8 cellular contexts compared by ENCODE assay signal in the genomic region with DNA sequence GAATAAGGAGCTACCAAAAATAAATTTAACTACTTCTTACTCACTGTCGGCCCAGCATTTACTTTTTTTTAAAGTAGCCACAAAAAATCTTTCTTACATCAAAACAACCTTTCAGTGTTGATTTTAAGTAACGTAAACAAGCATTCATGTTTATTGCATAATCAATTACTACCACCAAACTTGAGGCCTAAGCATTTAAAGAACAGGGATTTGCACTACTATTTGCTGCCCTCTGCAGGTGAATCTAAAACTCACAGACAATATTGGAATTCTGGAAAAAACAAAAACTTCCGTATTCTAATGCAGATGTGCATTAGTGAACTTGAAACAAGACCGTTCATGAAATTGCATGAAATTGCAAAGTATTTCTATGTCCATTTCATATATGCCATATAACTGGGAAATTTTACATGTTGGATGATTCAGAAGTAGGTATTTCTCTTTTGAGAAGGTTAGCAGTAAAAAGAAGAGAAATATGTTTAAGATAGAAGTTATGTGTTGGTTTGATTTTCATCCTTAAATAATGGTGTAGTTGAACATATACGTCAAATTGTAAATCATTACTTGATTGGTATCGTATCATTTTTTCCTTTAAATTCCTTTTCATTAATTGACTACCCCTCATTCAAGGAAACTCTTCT. TPM values are rescaled to one million over a fixed set of nuclear protein-coding genes. Genes with fewer than 3 reads are reported as not detected.
DNase-seq lines count a peak whose midpoint lies in the region; ATAC-seq and TF ChIP-seq lines count a peak whose summit lies in the region.

No MANE protein-coding gene starts in this region.

- BruUV-seq in PC-3 (replicated peaks; lab: Mats Ljungman, UMichigan): no TSS peak

- H3K36me3 ChIP-seq in PC-3 (ENCODE audit: low read depth, low read length): no peaks in the 10 kb centered on the region
- H3K36me3 ChIP-seq in neural progenitor cell: no peaks in the 10 kb centered on the region

- H3F3A ChIP-seq in PC-3 (ENCODE audit: low read length, unreplicated experiment): no peaks in the 10 kb centered on the region
- no peaks in the 10 kb centered on the region for H3F3A ChIP-seq in neural progenitor cell (ENCODE audit: low read depth)

- DNase-seq in NCI-H345 treated with DMSO at 0.1 percent for 48 hours (lab: John Stamatoyannopoulos, UW; ENCODE audit: unreplicated experiment) (peak; percentile 10), NCI-H345 (lab: John Stamatoyannopoulos, UW) (no peak), HEK293T (ENCODE audit: extremely low spot score) (peak; percentile 34), PC-3 (peak; percentile 77), epithelial cell of esophagus (ENCODE audit: low read depth) (peak; percentile 66), neural progenitor cell (ENCODE audit: low spot score) (peak; percentile 52)

- intact Hi-C loops in PC-3 (cut with micrococcal nuclease): loop anchor here (1.0 to 10.0 kb wide), 6 partner anchors 102 to 835 kb away; no protein-coding TSS in a partner anchor

- no peak overlapping the region for H2AFZ ChIP-seq in PC-3 (ENCODE audit: low read length)
- no peak overlapping the region for H2AFZ ChIP-seq in neural progenitor cell (replicated peaks)

- H3K79me2 ChIP-seq in PC-3 (ENCODE audit: low read length) (no peaks in the 10 kb centered on the region), neural progenitor cell (ENCODE audit: low read depth) (no peaks in the 10 kb centered on the region)

- TF ChIP-seq CTCF in PC-3 (conservative IDR thresholded peaks at IDR 0.05; ENCODE audit: low read depth, low read length) (peak; percentile 94), epithelial cell of esophagus (IDR thresholded peaks at IDR 0.05; ENCODE audit: insufficient read depth, low read depth, low read length, missing control alignments) (peak; percentile 68), neural progenitor cell (IDR thresholded peaks at IDR 0.05) (peak; percentile 84)

- ATAC-seq in PC-3 (peak; percentile 45; the same call in 1 of the 2 replicates), GM19035 (IDR thresholded peaks at IDR 0.05; ENCODE audit: unreplicated experiment) (no peak), GM21786 (IDR thresholded peaks at IDR 0.05; ENCODE audit: unreplicated experiment) (no peak)

- POLR2A ChIA-PET in HEK293T (lab: Yijun Ruan, JAX) (no interaction called here), PC-3 (lab: Charles Lee; ENCODE audit: unreplicated experiment) (no interaction called here)

- no peak overlapping the region for H3K4me3 ChIP-seq in PC-3 (ENCODE audit: low read length)
- H3K4me3 ChIP-seq in epithelial cell of esophagus (ENCODE audit: low read length): no peak overlapping the region
- H3K4me3 ChIP-seq in neural progenitor cell: no peak overlapping the region

- no peaks in the 10 kb centered on the region for H3K4me1 ChIP-seq in PC-3 (ENCODE audit: insufficient read depth, low read length)
- H3K4me1 ChIP-seq in neural progenitor cell: no peaks in the 10 kb centered on the region

- CTCF ChIA-PET in HEK293T (lab: Yijun Ruan, JAX) (no interaction called here), PC-3 (lab: Charles Lee) (interaction anchor here (0.6 to 0.7 kb wide), 2 partner anchors 55 to 357 kb away, joined by 3 read pairs; no protein-coding TSS in a partner anchor)

- H3K27ac ChIP-seq in PC-3 (ENCODE audit: low read length) (no peak overlapping the region), neural progenitor cell (no peak overlapping the region)

- H3K9me3 ChIP-seq in PC-3 (ENCODE audit: low read length) (no peaks in the 10 kb centered on the region), neural progenitor cell (ENCODE audit: low read depth) (no peaks in the 10 kb centered on the region)

- no peaks in the 10 kb centered on the region for H3K27me3 Mint-ChIP-seq in neural progenitor cell (ENCODE audit: insufficient read depth, low read depth)

- 0 out of 2 replicates have a peak overlapping the region, but pooled peaks have one; percentile 26 for H3K4me2 ChIP-seq in PC-3 (ENCODE audit: low read length)
- H3K4me2 ChIP-seq in neural progenitor cell: no peak overlapping the region

- no peak overlapping the region for H3K4me3 Mint-ChIP-seq in neural progenitor cell

- H3K27me3 ChIP-seq in PC-3 (ENCODE audit: low read length) (no peaks in the 10 kb centered on the region), neural progenitor cell (no peaks in the 10 kb centered on the region)

- H3K9me2 ChIP-seq in PC-3 (replicated peaks; ENCODE audit: low read length): no peaks in the 10 kb centered on the region

- H4K20me1 ChIP-seq in PC-3 (ENCODE audit: low read length) (no peaks in the 10 kb centered on the region), neural progenitor cell (ENCODE audit: low read depth) (no peaks in the 10 kb centered on the region)

- H3K9me3 Mint-ChIP-seq in neural progenitor cell: no peaks in the 10 kb centered on the region

- H3K9ac ChIP-seq in PC-3 (ENCODE audit: low read length) (no peak overlapping the region), neural progenitor cell (no peak overlapping the region)

- H3K36me3 Mint-ChIP-seq in neural progenitor cell: no peaks in the 10 kb centered on the region

- no peak overlapping the region for H3K27ac Mint-ChIP-seq in neural progenitor cell

- no peaks in the 10 kb centered on the region for H3K4me1 Mint-ChIP-seq in neural progenitor cell

TF ChIP-seq in HEK293T, 16 proteins besides CTCF, POLR2A, EP300 and RAD21:
- TF ChIP-seq TARDBP (IDR thresholded peaks at IDR 0.05): no peak
- no peak for TF ChIP-seq L3MBTL2 (conservative IDR thresholded peaks at IDR 0.05)
- TF ChIP-seq FOXM1 (IDR thresholded peaks at IDR 0.05; ENCODE audit: borderline replicate concordance): no peak
- TF ChIP-seq SP1 (IDR thresholded peaks at IDR 0.05): no peak
- no peak for TF ChIP-seq FOXA1 (IDR thresholded peaks at IDR 0.05)
- TF ChIP-seq NFRKB (IDR thresholded peaks at IDR 0.05): no peak
- TF ChIP-seq ZNF384 (IDR thresholded peaks at IDR 0.05): no peak
- no peak for TF ChIP-seq ARNT (IDR thresholded peaks at IDR 0.05)
- TF ChIP-seq SUZ12 (IDR thresholded peaks at IDR 0.05): no peak
- TF ChIP-seq ELF4 (IDR thresholded peaks at IDR 0.05): no peak

RNA-seq across cellular contexts. Expression of a gene that starts 55.6 kb away (rescaled TPM):
- 27.0 and 37.1 TPM in 2 replicates for total RNA-seq in PC-3 (2014; rRNA removed)
- total RNA-seq in neural progenitor cell (ENCODE audit: low replicate concordance): 102 and 180 TPM in 2 replicates

RNA-seq across cellular contexts. Expression of a gene that starts 55.8 kb away (rescaled TPM):
- 5.0 and 6.9 TPM in 2 replicates for total RNA-seq in PC-3 (2014; rRNA removed)
- 9.8 and 18.9 TPM in 2 replicates for total RNA-seq in neural progenitor cell (ENCODE audit: low replicate concordance)
